Comparison of ENCODE assay signal across 9 cellular contexts in the genomic region with DNA sequence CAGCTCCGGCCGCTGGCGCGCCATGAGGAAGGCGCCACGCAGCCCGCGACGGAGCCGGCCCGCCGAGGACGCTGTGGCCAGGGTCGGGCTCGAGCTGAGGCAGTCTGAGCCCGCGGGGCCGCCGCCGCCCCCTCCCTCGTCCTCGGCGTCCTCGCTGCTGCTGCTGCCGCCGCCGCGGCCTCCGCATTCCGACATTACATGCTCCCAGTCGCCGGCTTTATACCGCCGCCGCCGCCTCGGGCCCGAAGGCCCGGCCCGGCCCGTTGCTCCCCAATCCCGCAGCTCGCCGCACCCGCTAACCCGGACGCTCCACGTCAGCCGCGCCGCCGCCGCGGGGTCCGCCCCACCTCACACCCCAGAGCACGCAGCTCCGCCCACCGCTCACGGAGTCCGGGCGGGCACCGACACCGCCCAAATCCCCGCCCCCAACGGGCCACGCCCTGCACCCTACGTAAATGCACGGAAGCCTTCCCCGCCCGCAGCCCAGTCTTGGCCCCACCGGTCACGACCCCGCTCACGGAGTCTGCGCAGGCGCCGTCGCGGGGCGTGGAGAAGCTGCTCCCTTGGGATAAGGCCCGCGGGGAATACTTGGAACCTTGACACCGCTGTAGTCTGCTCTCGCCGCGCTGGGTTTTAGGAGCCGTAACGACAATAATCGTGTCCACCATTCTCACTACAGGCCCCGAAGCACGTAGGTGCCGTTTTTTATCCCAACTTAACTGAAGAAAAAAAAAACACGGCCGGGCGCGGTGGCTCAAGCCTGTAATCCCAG. TPM values are rescaled to one million over a fixed set of nuclear protein-coding genes. Genes with fewer than 3 reads are reported as not detected.
DNase-seq lines count a peak whose midpoint lies in the region; ATAC-seq, FAIRE-seq and TF ChIP-seq lines count a peak whose summit lies in the region.
"Had no signal": no experiment of that assay in that cellular context is flagged by ENCODE, and none has a peak within 500 bp of the region (broad histone marks: within the 10 kb centered on the region; RNA-seq: fewer than 3 reads in every experiment).

A gene with protein sequence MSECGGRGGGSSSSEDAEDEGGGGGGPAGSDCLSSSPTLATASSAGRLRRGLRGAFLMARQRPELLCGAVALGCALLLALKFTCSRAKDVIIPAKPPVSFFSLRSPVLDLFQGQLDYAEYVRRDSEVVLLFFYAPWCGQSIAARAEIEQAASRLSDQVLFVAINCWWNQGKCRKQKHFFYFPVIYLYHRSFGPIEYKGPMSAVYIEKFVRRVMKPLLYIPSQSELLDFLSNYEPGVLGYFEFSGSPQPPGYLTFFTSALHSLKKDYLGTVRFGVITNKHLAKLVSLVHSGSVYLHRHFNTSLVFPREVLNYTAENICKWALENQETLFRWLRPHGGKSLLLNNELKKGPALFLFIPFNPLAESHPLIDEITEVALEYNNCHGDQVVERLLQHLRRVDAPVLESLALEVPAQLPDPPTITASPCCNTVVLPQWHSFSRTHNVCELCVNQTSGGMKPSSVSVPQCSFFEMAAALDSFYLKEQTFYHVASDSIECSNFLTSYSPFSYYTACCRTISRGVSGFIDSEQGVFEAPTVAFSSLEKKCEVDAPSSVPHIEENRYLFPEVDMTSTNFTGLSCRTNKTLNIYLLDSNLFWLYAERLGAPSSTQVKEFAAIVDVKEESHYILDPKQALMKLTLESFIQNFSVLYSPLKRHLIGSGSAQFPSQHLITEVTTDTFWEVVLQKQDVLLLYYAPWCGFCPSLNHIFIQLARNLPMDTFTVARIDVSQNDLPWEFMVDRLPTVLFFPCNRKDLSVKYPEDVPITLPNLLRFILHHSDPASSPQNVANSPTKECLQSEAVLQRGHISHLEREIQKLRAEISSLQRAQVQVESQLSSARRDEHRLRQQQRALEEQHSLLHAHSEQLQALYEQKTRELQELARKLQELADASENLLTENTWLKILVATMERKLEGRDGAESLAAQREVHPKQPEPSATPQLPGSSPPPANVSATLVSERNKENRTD (minus strand): TSS at position 322 of the 772 bp plus-strand sequence. CDS start 127 bp downstream, at position 195.

- peak within 1 kb of the TSS; percentile 94 for H3K9ac ChIP-seq in keratinocyte (ENCODE audit: control insufficient read depth, extremely low read depth, insufficient read depth, low read length)

- H3K27ac ChIP-seq in keratinocyte (ENCODE audit: control insufficient read depth, insufficient read depth, low read length) = peak within 1 kb of the TSS; percentile 67

- H2AFZ ChIP-seq in keratinocyte (ENCODE audit: control insufficient read depth, low read length) = peak within 1 kb of the TSS; percentile 70

- no peak for FAIRE-seq in keratinocyte (lab: Jason Lieb, UNC)
- FAIRE-seq: colon had no signal

- H4K20me1 ChIP-seq in keratinocyte (ENCODE audit: control insufficient read depth, extremely low read depth, insufficient read depth, low read length) = no peaks in the 10 kb centered on the region

- dilution Hi-C loops in keratinocyte (cut with MboI; ENCODE audit: extremely low pct_ligation_motif_present, low sequenced_read_pairs) = no loop called here

- H3K9me1 ChIP-seq in keratinocyte (ENCODE audit: control insufficient read depth, extremely low read depth, insufficient read depth, low read length) = no peaks in the 10 kb centered on the region

- H3K27me3 ChIP-seq in keratinocyte (ENCODE audit: control insufficient read depth, extremely low read depth, insufficient read depth, low read length) = no peaks in the 10 kb centered on the region

- DNase-seq in AG09319 (ENCODE audit: extremely low read depth, low read depth) = peak; percentile 97
- DNase-seq in NCI-H446 treated with DMSO at 0.1 percent for 48 hours (lab: John Stamatoyannopoulos, UW) = peak; percentile 93
- DNase-seq in activated CD4-positive, CD25-positive, alpha-beta regulatory T cell treated with anti-CD3 and anti-CD28 coated beads, Interleukin-2, amount 50 U/mL, for 72 hours = peak; percentile 100
- peak; percentile 83 to 93 for DNase-seq in cerebellar nuclear complex (lab: John Stamatoyannopoulos, UW)
- DNase-seq in keratinocyte (ENCODE audit: low read depth, low spot score) = peak; percentile 87
- peak; percentile 98 to 100 for DNase-seq in stimulated activated CD4-positive, alpha-beta T cell treated with anti-CD3 and anti-CD28 coated beads, Interleukin-15, amount 100 ng/mL, for 1 hour (ENCODE audit: low read depth in 1 of 2, low spot score in 1 of 2)

- TF ChIP-seq CTCF in AG09319 (IDR thresholded peaks at IDR 0.05; ENCODE audit: low read depth, low read length) = no peak
- no peak for TF ChIP-seq CTCF in keratinocyte (optimal IDR thresholded peaks at IDR 0.05 in 1 of 3, IDR thresholded peaks at IDR 0.05 in 1 of 3, conservative IDR thresholded peaks at IDR 0.05 in 1 of 3; ENCODE audit: extremely low read depth in 1 of 3, insufficient read depth in 2 of 3, low read length in 3 of 3)

- H3K4me3 ChIP-seq in keratinocyte (ENCODE audit: control insufficient read depth in 2 of 3, extremely low read depth in 1 of 3, insufficient read depth in 2 of 3, low read depth in 1 of 3, low read length in 3 of 3) = peak within 1 kb of the TSS; percentile 93 to 96 (median 95)

- ATAC-seq in GM19035 (IDR thresholded peaks at IDR 0.05; ENCODE audit: unreplicated experiment) = peak; percentile 90
- peak; percentile 89 for ATAC-seq in HG03354 (IDR thresholded peaks at IDR 0.05; ENCODE audit: poor library complexity, severe bottlenecking, unreplicated experiment)

- H3K36me3 ChIP-seq in keratinocyte (ENCODE audit: control insufficient read depth in 2 of 2, extremely low read depth in 1 of 2, insufficient read depth in 2 of 2, low read length in 2 of 2) = peaks cover 2 to 4% of the 10 kb centered on the region in 2 experiments

- peak within 1 kb of the TSS; percentile 69 for H3K4me2 ChIP-seq in keratinocyte (ENCODE audit: control insufficient read depth, extremely low read depth, insufficient read depth, low read depth, low read length)

- H3K79me2 ChIP-seq in keratinocyte (ENCODE audit: control insufficient read depth, insufficient read depth, low read length) = peaks cover 46% of the 10 kb centered on the region

- peaks cover 12% of the 10 kb centered on the region for H3K4me1 ChIP-seq in keratinocyte (ENCODE audit: control insufficient read depth, extremely low read depth, insufficient read depth, low read length)

- H3K9me3 ChIP-seq in keratinocyte (ENCODE audit: control insufficient read depth, low read depth, low read length) = no peaks in the 10 kb centered on the region

RNA-seq across cellular contexts. Expression of the gene that starts here (rescaled TPM):
- polyA plus RNA-seq in keratinocyte = 34.2 to 50.3 TPM (median 35.9 TPM) in 3 replicates
- polyA plus RNA-seq in keratinocyte (2011; ENCODE audit: low read depth) = 28.8 TPM
- polyA plus RNA-seq in keratinocyte (2011; cell fraction: cytosol; rRNA removed) = 24.6 and 26.6 TPM in 2 replicates
- polyA plus RNA-seq in keratinocyte (2011; cell fraction: nucleus; rRNA removed) = 54.3 and 56.9 TPM in 2 replicates
- polyA plus RNA-seq in keratinocyte (2012; ENCODE audit: low replicate concordance) = 19.0 and 27.4 TPM in 2 replicates
- 30.2 to 35.8 TPM (median 33.7 TPM) in 3 replicates for polyA minus RNA-seq in keratinocyte
- 16.3 TPM for polyA minus RNA-seq in keratinocyte (2011; cell fraction: cytosol; rRNA and poly(A)+ RNA removed)
- polyA minus RNA-seq in keratinocyte (2011; cell fraction: nucleus; rRNA and poly(A)+ RNA removed) = 29.4 and 43.4 TPM in 2 replicates

Comparison
In these comparisons a context has a peak if more than half of its experiments do, and no peak if none do; other contexts are left out.
1. Peak in every context shown above with its lines: DNase-seq, ATAC-seq, H3K4me3 ChIP-seq and H3K27ac ChIP-seq.